ENCODE assay signal across 8 cellular contexts in the genomic region with DNA sequence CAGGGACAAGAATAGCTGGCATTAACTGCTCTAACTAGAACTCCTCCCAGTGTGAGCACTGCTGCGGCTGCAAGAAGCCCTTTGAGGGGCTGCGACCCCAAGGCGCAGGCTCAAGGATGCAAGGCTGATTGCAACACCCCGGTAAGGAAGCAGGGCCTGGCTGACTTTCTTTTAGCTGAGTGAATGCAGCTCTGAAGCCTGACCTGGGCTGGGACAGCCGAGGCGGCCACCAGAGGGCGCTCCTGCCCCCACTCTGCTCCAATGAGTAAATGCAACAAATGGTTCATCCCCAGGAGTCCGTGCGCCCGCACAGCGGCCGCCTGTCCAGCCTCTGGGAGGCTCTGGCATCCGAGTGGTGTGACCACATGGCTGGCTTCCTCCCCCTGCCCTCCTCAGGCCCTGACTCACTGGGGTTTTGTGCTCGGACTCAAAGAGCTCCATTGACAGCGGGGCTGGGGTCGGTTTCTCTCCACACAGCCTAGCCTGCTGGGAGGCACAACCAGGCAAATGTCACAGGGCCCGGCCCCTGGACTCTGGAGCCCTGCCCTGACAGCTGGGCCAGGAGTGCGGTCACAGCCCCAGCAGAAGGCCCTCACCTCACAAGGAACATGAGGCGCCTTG. TPM values are rescaled to one million over a fixed set of nuclear protein-coding genes. Genes with fewer than 3 reads are reported as not detected.
DNase-seq lines count a peak whose midpoint lies in the region; ATAC-seq, FAIRE-seq and TF ChIP-seq lines count a peak whose summit lies in the region.

A gene with protein sequence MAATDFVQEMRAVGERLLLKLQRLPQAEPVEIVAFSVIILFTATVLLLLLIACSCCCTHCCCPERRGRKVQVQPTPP (plus strand): TSS at position 572 of the 621 bp plus-strand sequence. CDS start 6,768 bp downstream, outside the sequence.

- ATAC-seq in activated CD8-positive, alpha-beta T cell treated with anti-CD3 and anti-CD28 coated beads, Interleukin-2, amount 10 ng/mL, durations not matched to agents 7 days and 5 days = peak; percentile 89
- ATAC-seq in lower lobe of right lung (peak; percentile 85 to 90), HG03442 (IDR thresholded peaks at IDR 0.05; ENCODE audit: unreplicated experiment) (no peak)

- no peaks in the 10 kb centered on the region for H3K27me3 ChIP-seq in lower lobe of right lung (ENCODE audit: low read depth)

- no peak within 1 kb of the TSS for H3K27ac Mint-ChIP-seq in activated CD8-positive, alpha-beta T cell treated with anti-CD3 and anti-CD28 coated beads, Interleukin-2, amount 10 ng/mL, durations not matched to agents 7 days and 5 days

- H3K4me3 ChIP-seq in lower lobe of right lung = peak within 1 kb of the TSS; percentile 4

- FAIRE-seq in H54 (lab: Jason Lieb, UNC) = no peak

- H3K36me3 Mint-ChIP-seq in activated CD8-positive, alpha-beta T cell treated with anti-CD3 and anti-CD28 coated beads, Interleukin-2, amount 10 ng/mL, durations not matched to agents 7 days and 5 days (ENCODE audit: low read depth) = no peaks in the 10 kb centered on the region

- DNase-seq in H54 (ENCODE audit: insufficient read length, low spot score) (peak; percentile 98), NCI-H748 (lab: John Stamatoyannopoulos, UW; ENCODE audit: unreplicated experiment) (peak; percentile 56), ecto neural progenitor cell (ENCODE audit: low spot score) (peak; percentile 95), lower lobe of right lung (peak; percentile 90)
- DNase-seq in activated CD8-positive, alpha-beta T cell treated with anti-CD3 and anti-CD28 coated beads, Interleukin-2, amount 10 ng/mL, durations not matched to agents 7 days and 5 days = peak; percentile 88
- DNase-seq in stimulated activated CD4-positive, alpha-beta T cell treated with anti-CD3 and anti-CD28 coated beads, Interleukin-4, amount 100 ng/mL, for 1 hour = peak; percentile 88

- peaks cover 20% of the 10 kb centered on the region for H3K36me3 ChIP-seq in lower lobe of right lung

- intact Hi-C loops in lower lobe of right lung (cut with DNase I) = no loop called here

- CTCF ChIA-PET in activated CD8-positive, alpha-beta T cell treated with anti-CD3 and anti-CD28 coated beads, Interleukin-2, amount 10 ng/mL, durations not matched to agents 7 days and 5 days (lab: Charles Lee) = interaction anchor here (0.7 to 12.1 kb wide), 58 partner anchors 9 to 1523 kb away, joined by 3 to 343 read pairs (median 5); a partner anchor contains a TSS

- no peaks in the 10 kb centered on the region for H3K9me3 ChIP-seq in lower lobe of right lung

- no peak for TF ChIP-seq POLR2A in H54 (IDR thresholded peaks at IDR 0.05; ENCODE audit: low read depth, low read length)

- no peaks in the 10 kb centered on the region for H3K27me3 Mint-ChIP-seq in activated CD8-positive, alpha-beta T cell treated with anti-CD3 and anti-CD28 coated beads, Interleukin-2, amount 10 ng/mL, durations not matched to agents 7 days and 5 days (ENCODE audit: low read depth)

- no peak within 1 kb of the TSS for H3K4me3 Mint-ChIP-seq in activated CD8-positive, alpha-beta T cell treated with anti-CD3 and anti-CD28 coated beads, Interleukin-2, amount 10 ng/mL, durations not matched to agents 7 days and 5 days

- TF ChIP-seq CTCF in C4-2B (conservative IDR thresholded peaks at IDR 0.05) (peak; percentile 96), lower lobe of right lung (IDR thresholded peaks at IDR 0.05) (peak; percentile 98)

- H3K27ac ChIP-seq in C4-2B (peak within 1 kb of the TSS; percentile 68), lower lobe of right lung (peak within 1 kb of the TSS; percentile 80)

- POLR2A ChIA-PET in activated CD8-positive, alpha-beta T cell treated with anti-CD3 and anti-CD28 coated beads, Interleukin-2, amount 10 ng/mL, durations not matched to agents 7 days and 5 days (lab: Charles Lee) = interaction anchor here (0.6 to 2.1 kb wide), 7 partner anchors 9 to 273 kb away, joined by 3 to 10 read pairs (median 3); a partner anchor contains a TSS

- H3K9me3 Mint-ChIP-seq in activated CD8-positive, alpha-beta T cell treated with anti-CD3 and anti-CD28 coated beads, Interleukin-2, amount 10 ng/mL, durations not matched to agents 7 days and 5 days (ENCODE audit: insufficient read depth) = no peaks in the 10 kb centered on the region

- peaks cover 39% of the 10 kb centered on the region for H3K4me1 ChIP-seq in lower lobe of right lung

- no peaks in the 10 kb centered on the region for H3K4me1 Mint-ChIP-seq in activated CD8-positive, alpha-beta T cell treated with anti-CD3 and anti-CD28 coated beads, Interleukin-2, amount 10 ng/mL, durations not matched to agents 7 days and 5 days (ENCODE audit: low read depth)

RNA-seq across cellular contexts. Expression of the gene that starts here (rescaled TPM):
- under 1 TPM in 1 of 2 experiments, not detected in 1; 0.31 TPM for total RNA-seq in activated CD8-positive, alpha-beta T cell treated with anti-CD3 and anti-CD28 coated beads, Interleukin-2, amount 10 ng/mL, durations not matched to agents 7 days and 5 days
- 2.7 TPM for total RNA-seq in lower lobe of right lung

Comparison
In these comparisons a context has a peak if more than half of its experiments do, and no peak if none do; other contexts are left out.
1. Peak in DNase-seq and ATAC-seq in activated CD8-positive, alpha-beta T cell treated with anti-CD3 and anti-CD28 coated beads, Interleukin-2, amount 10 ng/mL, durations not matched to agents 7 days and 5 days; RNA of the gene not detected or under 1 TPM.